In genomic region chr11:128472128-128473110, GRCh38 we compare ENCODE assay signal across 9 cellular contexts.
DNase-seq lines count a peak whose midpoint lies in the region; ATAC-seq and TF ChIP-seq lines count a peak whose summit lies in the region.
"Had no signal": no experiment of that assay in that cellular context is flagged by ENCODE, and none has a peak within 500 bp of the region (broad histone marks: within the 10 kb centered on the region; RNA-seq: fewer than 3 reads in every experiment).

No MANE protein-coding gene starts in this region.

- H3K27me3 ChIP-seq in adrenal gland: no peaks in the 10 kb centered on the region

- peaks cover 0 to 6% of the 10 kb centered on the region in 2 donors for H3K36me3 ChIP-seq in adrenal gland (replicated peaks in 1 of 2)

- ATAC-seq in GM21367 (IDR thresholded peaks at IDR 0.05; ENCODE audit: unreplicated experiment) (peak; percentile 51), HG03575 (IDR thresholded peaks at IDR 0.05; ENCODE audit: extremely low read depth, insufficient number of reproducible peaks, low FRiP score, unreplicated experiment) (peak; percentile 43), omental fat pad (ENCODE audit: low FRiP score) (no peak)

- no peak for TF ChIP-seq POLR2A in adrenal gland (IDR thresholded peaks at IDR 0.05)

- H3K27me3 Mint-ChIP-seq in activated naive CD8-positive, alpha-beta T cell treated with anti-CD3 and anti-CD28 coated beads for 36 hours: no peaks in the 10 kb centered on the region
- no peaks in the 10 kb centered on the region for H3K27me3 Mint-ChIP-seq in osteocyte (ENCODE audit: unreplicated experiment)

- H3K27ac Mint-ChIP-seq in activated naive CD8-positive, alpha-beta T cell treated with anti-CD3 and anti-CD28 coated beads for 36 hours: peak overlapping the region; percentile 98
- peak overlapping the region; percentile 44 for H3K27ac Mint-ChIP-seq in osteocyte (ENCODE audit: unreplicated experiment)

- peaks cover 90% of the 10 kb centered on the region for H3K36me3 Mint-ChIP-seq in activated naive CD8-positive, alpha-beta T cell treated with anti-CD3 and anti-CD28 coated beads for 36 hours
- H3K36me3 Mint-ChIP-seq in osteocyte (ENCODE audit: unreplicated experiment): peaks cover 55% of the 10 kb centered on the region

- DNase-seq in EH (ENCODE audit: low read depth) (peak; percentile 86), osteocyte (ENCODE audit: extremely low spot score, unreplicated experiment) (no peak), adrenal gland (no peak), omental fat pad (ENCODE audit: low spot score) (no peak), middle frontal gyrus (ENCODE audit: extremely low spot score, low spot score) (no peak)
- DNase-seq in activated naive CD8-positive, alpha-beta T cell treated with anti-CD3 and anti-CD28 coated beads for 36 hours: peak; percentile 78

- H3K4me1 ChIP-seq in adrenal gland (replicated peaks in 1 of 2): peaks cover 31 to 32% of the 10 kb centered on the region in 2 donors

- H3K4me3 Mint-ChIP-seq in activated naive CD8-positive, alpha-beta T cell treated with anti-CD3 and anti-CD28 coated beads for 36 hours: peak overlapping the region; percentile 78
- H3K4me3 Mint-ChIP-seq in osteocyte (ENCODE audit: unreplicated experiment): no peak overlapping the region

- no peaks in the 10 kb centered on the region for H3K9me3 ChIP-seq in adrenal gland (replicated peaks in 1 of 3)

- H3K4me1 Mint-ChIP-seq in activated naive CD8-positive, alpha-beta T cell treated with anti-CD3 and anti-CD28 coated beads for 36 hours: peaks cover 96% of the 10 kb centered on the region
- H3K4me1 Mint-ChIP-seq in osteocyte (ENCODE audit: unreplicated experiment): peaks cover 76% of the 10 kb centered on the region

- no peak for TF ChIP-seq CTCF in osteocyte (IDR thresholded peaks at IDR 0.05)
- TF ChIP-seq CTCF in adrenal gland (IDR thresholded peaks at IDR 0.05): no peak
- TF ChIP-seq CTCF in omental fat pad (IDR thresholded peaks at IDR 0.05): no peak

- H3K4me3 ChIP-seq in adrenal gland: no peak overlapping the region

- peak overlapping the region in 1 of 5 donors; percentile 56 for H3K27ac ChIP-seq in adrenal gland
- H3K27ac ChIP-seq: HL-60 had no signal

- intact Hi-C loops in adrenal gland (cut with DNase I): no loop called here

- 72 to 77% (median 76%) methylated on average over 11 of the region's 11 CpGs for WGBS in adrenal gland, 4 donors

- H3K9me3 Mint-ChIP-seq in activated naive CD8-positive, alpha-beta T cell treated with anti-CD3 and anti-CD28 coated beads for 36 hours: no peaks in the 10 kb centered on the region
- no peaks in the 10 kb centered on the region for H3K9me3 Mint-ChIP-seq in osteocyte (ENCODE audit: unreplicated experiment)

Comparison
In these comparisons a context has a peak if more than half of its experiments do, and no peak if none do; other contexts are left out.
1. DNase-seq: peak in EH (single experiment) and activated naive CD8-positive, alpha-beta T cell treated with anti-CD3 and anti-CD28 coated beads for 36 hours (single experiment); none in osteocyte (single experiment), adrenal gland (0 of 7), omental fat pad (single experiment) and middle frontal gyrus (single experiment).